ENCODE assay signal across 8 cellular contexts in genomic region chr5:137034213-137034612, GRCh38.
"Had no signal": no experiment of that assay in that cellular context is flagged by ENCODE, and none has a peak within 500 bp of the region (broad histone marks: within the 10 kb centered on the region; RNA-seq: fewer than 3 reads in every experiment).

No MANE protein-coding gene starts in this region.

- H3K9me3 Mint-ChIP-seq: H9, IgD-negative memory B cell had no signal

- H3K27ac ChIP-seq: GM23248, HL-60 had no signal

- FAIRE-seq: H54, HepG2 had no signal

- H3K4me3 Mint-ChIP-seq: H9, IgD-negative memory B cell had no signal

- H3K27me3 Mint-ChIP-seq: IgD-negative memory B cell had no signal

- H3K9ac ChIP-seq: GM23248 had no signal

- H2AFZ ChIP-seq: GM23248 had no signal

- H3K27ac Mint-ChIP-seq: H9, IgD-negative memory B cell had no signal

- DNase-seq: GM23248, GOT3, H9, HCEC 1CT had no signal

- ATAC-seq: HepG2 had no signal

- H3K4me3 ChIP-seq: GM23248 had no signal

- H3K4me1 Mint-ChIP-seq: IgD-negative memory B cell had no signal
